11 cellular contexts compared by ENCODE assay signal in the genomic region with DNA sequence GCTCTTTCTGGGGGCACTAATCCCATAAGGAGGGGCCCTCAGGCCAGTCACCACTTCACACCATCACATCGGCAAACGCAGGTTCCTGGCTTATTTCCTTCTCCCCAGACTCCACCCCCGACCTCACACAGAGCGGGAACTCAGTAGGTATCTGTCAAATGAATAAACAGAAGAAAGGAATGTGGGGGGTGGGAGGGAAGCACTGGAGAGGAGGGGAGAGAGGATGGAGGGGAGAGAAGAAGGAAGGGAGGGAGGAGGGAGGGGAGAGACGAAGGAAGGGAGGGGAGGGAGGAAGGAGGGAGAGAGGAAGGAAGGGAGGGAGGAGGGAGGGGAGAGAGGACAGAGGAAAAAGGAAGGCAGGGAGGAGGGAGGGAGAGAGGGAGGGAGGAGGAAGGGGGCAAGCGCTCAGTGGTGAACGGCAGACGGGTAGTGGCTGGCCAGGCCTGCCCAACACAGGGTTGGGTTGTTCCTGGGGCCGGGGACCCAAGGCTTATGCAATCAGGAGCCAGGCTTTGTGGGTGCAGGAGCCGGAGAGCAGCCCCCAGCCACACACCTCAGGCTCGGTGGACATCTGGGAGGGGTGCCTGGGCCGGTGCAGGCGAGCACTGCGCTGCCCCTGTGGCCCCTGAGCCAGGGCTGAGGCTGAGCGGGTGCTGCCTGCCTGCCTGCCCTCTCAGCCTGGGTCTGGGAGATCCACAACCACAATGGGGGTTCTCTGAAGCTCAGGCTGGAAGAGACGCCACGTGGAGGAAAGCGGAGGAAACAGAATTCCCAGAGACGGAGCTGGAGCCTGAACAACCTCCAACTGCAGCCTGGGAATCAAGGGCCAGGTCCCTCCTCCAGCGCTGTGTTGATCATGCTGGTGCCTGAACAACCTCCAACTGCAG. TPM values are rescaled to one million over a fixed set of nuclear protein-coding genes. Genes with fewer than 3 reads are reported as not detected.
A peak's percentile ranks its signal among the peaks of the same experiment; 100 is the strongest.
DNase-seq lines count a peak whose midpoint lies in the region; ATAC-seq and TF ChIP-seq lines count a peak whose summit lies in the region.
"Had no signal": no experiment of that assay in that cellular context is flagged by ENCODE, and none has a peak within 500 bp of the region (broad histone marks: within the 10 kb centered on the region; RNA-seq: fewer than 3 reads in every experiment).

No MANE protein-coding gene starts in this region.

- TF ChIP-seq CTCF in RWPE2 (IDR thresholded peaks at IDR 0.05; ENCODE audit: poor library complexity, severe bottlenecking) = no peak

- H3K4me1 ChIP-seq in RWPE2 (ENCODE audit: insufficient read depth, poor library complexity, severe bottlenecking) (no peaks in the 10 kb centered on the region), iPS DF 6.9 (ENCODE audit: control insufficient read depth, insufficient read depth, low read length) (no peaks in the 10 kb centered on the region), thymus (ENCODE audit: control insufficient read depth, insufficient read depth, low read length) (peaks cover 4% of the 10 kb centered on the region)

- no peak overlapping the region for H3K4me3 ChIP-seq in RWPE2 (ENCODE audit: severe bottlenecking)
- peak overlapping the region; percentile 5; the same call in 1 of the 2 replicates for H3K4me3 ChIP-seq in iPS DF 6.9 (ENCODE audit: low read length)
- no peak overlapping the region for H3K4me3 ChIP-seq in thymus (ENCODE audit: low read length)
- H3K4me3 ChIP-seq: upper lobe of left lung had no signal

- no peak overlapping the region for H3K27ac ChIP-seq in RWPE2 (ENCODE audit: poor library complexity, severe bottlenecking)
- H3K27ac ChIP-seq in iPS DF 6.9 (ENCODE audit: low read length) = no peak overlapping the region
- H3K27ac ChIP-seq in thymus (ENCODE audit: low read depth) = peak overlapping the region; percentile 15
- H3K27ac ChIP-seq: upper lobe of left lung had no signal

- DNase-seq in left ventricle myocardium superior (no peak), cardiac septum (ENCODE audit: low spot score) (no peak), RWPE2 (ENCODE audit: low spot score) (no peak), iPS DF 6.9 (ENCODE audit: low read depth, low spot score) (no peak), cerebellar cortex (ENCODE audit: low spot score) (no peak), 8988T (no peak), GM19240 (ENCODE audit: insufficient read length, low spot score) (no peak)
- DNase-seq: activated CD4-positive, CD25-positive, alpha-beta regulatory T cell treated with anti-CD3 and anti-CD28 coated beads, Interleukin-2, amount 50 U/mL, for 72 hours; NCI-H1694 treated with DMSO at 0.1 percent for 48 hours had no signal

- intact Hi-C loops in left ventricle myocardium superior (cut with micrococcal nuclease) = no loop called here
- intact Hi-C loops in cardiac septum (cut with DNase I) = no loop called here

- H3K36me3 ChIP-seq in RWPE2 (ENCODE audit: low read depth) (no peaks in the 10 kb centered on the region), iPS DF 6.9 (ENCODE audit: control insufficient read depth, insufficient read depth, low read length) (no peaks in the 10 kb centered on the region), thymus (ENCODE audit: control insufficient read depth, insufficient read depth) (no peaks in the 10 kb centered on the region)
- H3K36me3 ChIP-seq: upper lobe of left lung had no signal

- peak; percentile 20 for ATAC-seq in left ventricle myocardium superior
- peak; percentile 18; the same call in 2 of the 3 replicates for ATAC-seq in RWPE2 (ENCODE audit: low read depth)

- WGBS in iPS DF 6.9 (ENCODE audit: insufficient coverage, insufficient read length) = 80% methylated on average over 1 of the region's 20 CpGs
- WGBS in thymus = 37% methylated on average over 20 of the region's 20 CpGs

- H3K27me3 ChIP-seq in RWPE2 (ENCODE audit: insufficient read depth, poor library complexity, severe bottlenecking) = peaks cover 6% of the 10 kb centered on the region
- H3K27me3 ChIP-seq in iPS DF 6.9 (ENCODE audit: control insufficient read depth, insufficient read depth, low read length) = peaks cover 16% of the 10 kb centered on the region; the same call in 1 of the 2 replicates
- no peaks in the 10 kb centered on the region for H3K27me3 ChIP-seq in thymus (ENCODE audit: control insufficient read depth, insufficient read depth)

- H3K9me3 ChIP-seq in RWPE2 (ENCODE audit: severe bottlenecking) (no peaks in the 10 kb centered on the region), iPS DF 6.9 (ENCODE audit: control insufficient read depth, insufficient read depth, low read length) (no peaks in the 10 kb centered on the region), thymus (ENCODE audit: control insufficient read depth) (no peaks in the 10 kb centered on the region)
- H3K9me3 ChIP-seq: upper lobe of left lung had no signal

RNA-seq across cellular contexts. Expression of a gene that starts 52.5 kb away (rescaled TPM):
- total RNA-seq in left ventricle myocardium superior (68.0 TPM), cardiac septum (60.4 TPM)
- 28.7 TPM for polyA plus RNA-seq in thymus
